Comparison of ENCODE assay signal across 1 cellular context in the genomic region with DNA sequence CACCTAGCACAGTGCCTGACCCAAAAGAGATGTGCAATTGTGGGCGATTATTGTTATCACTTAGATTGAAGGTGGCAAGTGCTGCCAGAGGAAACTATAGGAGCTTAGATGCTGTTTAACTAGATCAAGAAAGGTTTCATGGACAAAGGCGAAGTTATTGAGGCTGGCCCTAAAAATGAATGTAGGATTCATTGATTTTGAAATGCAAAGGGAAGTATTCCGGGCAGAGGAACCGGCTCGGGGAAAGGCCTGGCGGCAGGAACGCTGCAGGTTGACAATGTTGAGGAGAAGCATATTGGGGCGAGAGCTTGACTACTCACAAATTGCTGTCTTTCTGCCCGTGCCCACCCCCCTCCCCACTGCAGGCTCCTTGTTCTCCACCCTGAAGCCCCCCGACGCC.
TF ChIP-seq lines count a peak whose summit lies in the region.

No MANE protein-coding gene starts in this region.

TF ChIP-seq in A549, 52 proteins besides CTCF, POLR2A, EP300 and RAD21 (continued from another document):
- TF ChIP-seq RNF2 (IDR thresholded peaks at IDR 0.05; ENCODE audit: borderline replicate concordance, low read depth), result no peak
- no peak for TF ChIP-seq POLR2AphosphoS2 (conservative IDR thresholded peaks at IDR 0.05; ENCODE audit: low read length)
- TF ChIP-seq EHF (CRISPR knock-in tag; IDR thresholded peaks at IDR 0.05), result no peak
- no peak for TF ChIP-seq ZSCAN20 (CRISPR knock-in tag; IDR thresholded peaks at IDR 0.05)
- no peak for TF ChIP-seq RCOR1 (IDR thresholded peaks at IDR 0.05; ENCODE audit: low read depth, low read length)
